In genomic region chr16:9539346-9539745, GRCh38 we compare ENCODE assay signal across 18 cellular contexts.
DNase-seq lines count a peak whose midpoint lies in the region; ATAC-seq and TF ChIP-seq lines count a peak whose summit lies in the region.
"Had no signal": no experiment of that assay in that cellular context is flagged by ENCODE, and none has a peak within 500 bp of the region (broad histone marks: within the 10 kb centered on the region; RNA-seq: fewer than 3 reads in every experiment).

No MANE protein-coding gene starts in this region.

- DNase-seq in left lobe of liver (ENCODE audit: low spot score) (no peak), stomach (no peak), endodermal cell (no peak)
- DNase-seq: AML-193; Caco-2; Calu3; CD4-positive, alpha-beta T cell; CD8-positive, alpha-beta T cell; DMS79 treated with DMSO at 0.1 percent for 48 hours; GF-D8 had no signal

- POLR2A ChIA-PET in HEK293 (lab: Yijun Ruan, JAX): no interaction called here

- H3K27me3 Mint-ChIP-seq in endodermal cell (ENCODE audit: insufficient read depth): no peaks in the 10 kb centered on the region
- H3K27me3 Mint-ChIP-seq: B cell; CD4-positive, alpha-beta T cell had no signal

- H3K4me3 ChIP-seq in HEK293 (ENCODE audit: low read depth, low read length) (no peak overlapping the region), liver (ENCODE audit: low read depth in 1 of 3, low read length in 3 of 3) (no peak overlapping the region), stomach (no peak overlapping the region), endodermal cell (ENCODE audit: low read length) (no peak overlapping the region)
- H3K4me3 ChIP-seq: A549; BLaER1 treated with 17β-estradiol and CSF1 and Interleukin-3, amounts not matched to agents 10 nM and 100 nM had no signal

- H3K4me1 ChIP-seq in HEK293 (ENCODE audit: control insufficient read depth, insufficient read depth, low read length) (no peaks in the 10 kb centered on the region), liver (ENCODE audit: control insufficient read depth in 4 of 4, insufficient read depth in 4 of 4, low read length in 3 of 4) (peaks cover 3 to 45% (median 27%) of the 10 kb centered on the region in 4 donors), stomach (no peaks in the 10 kb centered on the region), endodermal cell (ENCODE audit: control insufficient read depth, insufficient read depth, low read length) (no peaks in the 10 kb centered on the region)
- H3K4me1 ChIP-seq: A549; BLaER1 treated with 17β-estradiol and CSF1 and Interleukin-3, amounts not matched to agents 10 nM and 100 nM; Caco-2 had no signal

- peaks cover 3% of the 10 kb centered on the region for H3K4me1 Mint-ChIP-seq in endodermal cell
- H3K4me1 Mint-ChIP-seq: B cell had no signal

- H3K36me3 Mint-ChIP-seq in endodermal cell (ENCODE audit: low read depth): no peaks in the 10 kb centered on the region
- H3K36me3 Mint-ChIP-seq: CD8-positive, alpha-beta T cell had no signal

- H3K9ac ChIP-seq in liver (ENCODE audit: low read depth in 1 of 2, low read length in 2 of 2) (no peak overlapping the region), endodermal cell (ENCODE audit: extremely low read depth, low read length, poor library complexity, severe bottlenecking) (no peak overlapping the region)
- H3K9ac ChIP-seq: BLaER1 treated with 17β-estradiol and CSF1 and Interleukin-3, amounts not matched to agents 10 nM and 100 nM had no signal

- H3K27me3 ChIP-seq in liver (ENCODE audit: control insufficient read depth in 4 of 4, insufficient read depth in 4 of 4, low read length in 3 of 4) (no peaks in the 10 kb centered on the region), stomach (no peaks in the 10 kb centered on the region), endodermal cell (ENCODE audit: control insufficient read depth, insufficient read depth, low read length, poor library complexity, severe bottlenecking) (no peaks in the 10 kb centered on the region)
- H3K27me3 ChIP-seq: BLaER1 treated with 17β-estradiol and CSF1 and Interleukin-3, amounts not matched to agents 10 nM and 100 nM had no signal

- WGBS in liver: 77% methylated on average over 1 of the region's 1 CpG
- WGBS in stomach, 5 donors: 96 to 100% (median 100%) methylated on average over 1 of the region's 1 CpG
- 95 to 100% methylated on average over 1 of the region's 1 CpG for WGBS in endodermal cell (ENCODE audit: insufficient coverage in 1 of 2, insufficient read length in 1 of 2), 2 experiments

- no peak for TF ChIP-seq POLR2A in stomach (IDR thresholded peaks at IDR 0.05)

- H3K4me3 Mint-ChIP-seq in endodermal cell: no peak overlapping the region
- H3K4me3 Mint-ChIP-seq: B cell; CD4-positive, alpha-beta T cell; CD8-positive, alpha-beta T cell had no signal

- no peak overlapping the region for H3K27ac Mint-ChIP-seq in endodermal cell
- H3K27ac Mint-ChIP-seq: B cell; CD4-positive, alpha-beta T cell; CD8-positive, alpha-beta T cell had no signal

- intact Hi-C loops in stomach (cut with DNase I; ENCODE audit: low total_unique reads): no loop called here

- no peak for TF ChIP-seq CTCF in HEK293 (tag by site-specific recombination; IDR thresholded peaks at IDR 0.05)
- TF ChIP-seq CTCF in liver (IDR thresholded peaks at IDR 0.05; ENCODE audit: low read depth, low read length, missing input control): no peak
- no peak for TF ChIP-seq CTCF in stomach (IDR thresholded peaks at IDR 0.05)
- no peak for TF ChIP-seq CTCF in endodermal cell (conservative IDR thresholded peaks at IDR 0.05)

- H3K9me3 Mint-ChIP-seq in endodermal cell: peaks cover 17% of the 10 kb centered on the region

- H3K27ac ChIP-seq in HEK293 (ENCODE audit: extremely low read depth, low read depth, low read length) (no peak overlapping the region), liver (ENCODE audit: low read depth in 1 of 2, low read length in 2 of 2) (peak overlapping the region; percentile 25 to 57), stomach (no peak overlapping the region), endodermal cell (ENCODE audit: low read depth, low read length) (no peak overlapping the region)
- H3K27ac ChIP-seq: 22Rv1; A549; BLaER1 treated with 17β-estradiol and CSF1 and Interleukin-3, amounts not matched to agents 10 nM and 100 nM; C4-2B had no signal

- CTCF ChIA-PET in HEK293 (lab: Yijun Ruan, JAX): interaction anchor here (0.6 kb wide), 1 partner anchor 539 kb away, joined by 3 read pairs; no protein-coding TSS in a partner anchor

- H3K9me3 ChIP-seq in HEK293 (ENCODE audit: control insufficient read depth, insufficient read depth, low read depth, low read length) (no peaks in the 10 kb centered on the region), liver (ENCODE audit: control insufficient read depth in 4 of 4, low read length in 3 of 4) (no peaks in the 10 kb centered on the region), stomach (peaks cover 0 to 15% (median 14%) of the 10 kb centered on the region in 4 donors), endodermal cell (ENCODE audit: control insufficient read depth, low read length) (peaks cover 16% of the 10 kb centered on the region)
- H3K9me3 ChIP-seq: A549; BLaER1 treated with 17β-estradiol and CSF1 and Interleukin-3, amounts not matched to agents 10 nM and 100 nM; Caco-2 had no signal

- no peak for TF ChIP-seq RAD21 in liver (IDR thresholded peaks at IDR 0.05)

- peak; percentile 27 for ATAC-seq in left lobe of liver
- no peak for ATAC-seq in HG03342 (IDR thresholded peaks at IDR 0.05; ENCODE audit: unreplicated experiment)
- ATAC-seq: A549; CD8-positive, alpha-beta T cell had no signal

- H3K36me3 ChIP-seq in HEK293 (ENCODE audit: control insufficient read depth in 2 of 2, insufficient read depth in 1 of 2, low read length in 2 of 2): no peaks in the 10 kb centered on the region
- H3K36me3 ChIP-seq in liver (ENCODE audit: control insufficient read depth in 4 of 4, insufficient read depth in 3 of 4, low read depth in 1 of 4, low read length in 3 of 4): no peaks in the 10 kb centered on the region
- H3K36me3 ChIP-seq in stomach: no peaks in the 10 kb centered on the region
- H3K36me3 ChIP-seq in endodermal cell (ENCODE audit: control insufficient read depth, insufficient read depth, low read length): no peaks in the 10 kb centered on the region
- H3K36me3 ChIP-seq: BLaER1 treated with 17β-estradiol and CSF1 and Interleukin-3, amounts not matched to agents 10 nM and 100 nM had no signal

- TF ChIP-seq EP300 in stomach (IDR thresholded peaks at IDR 0.05): no peak

TF ChIP-seq in HEK293, 187 proteins besides CTCF, POLR2A, EP300 and RAD21:
- TF ChIP-seq SETDB1 (IDR thresholded peaks at IDR 0.05; ENCODE audit: insufficient read length, low read length) (peak; percentile 56), ZNF248 (tag by site-specific recombination; IDR thresholded peaks at IDR 0.05) (no peak)

TF ChIP-seq in liver, 16 proteins besides CTCF, POLR2A, EP300 and RAD21:
- TF ChIP-seq YY1 (IDR thresholded peaks at IDR 0.05) (peak; percentile 57), ZBTB33 (IDR thresholded peaks at IDR 0.05) (no peak), RXRA (IDR thresholded peaks at IDR 0.05) (peak in 1 of 2 donors; percentile 69), JUND (IDR thresholded peaks at IDR 0.05) (peak in 1 of 2 donors; percentile 40), HNF4A (conservative IDR thresholded peaks at IDR 0.05) (peak; percentile 6 to 76)

Comparison
In these comparisons a context has a peak if more than half of its experiments do, and no peak if none do; other contexts are left out.
1. H3K27ac ChIP-seq: peak in liver (2 of 2); none in HEK293 (single experiment), stomach (0 of 5) and endodermal cell (single experiment).